In genomic region chr2:232321156-232321816, GRCh38 we compare ENCODE assay signal across 12 cellular contexts. TPM values are rescaled to one million over a fixed set of nuclear protein-coding genes. Genes with fewer than 3 reads are reported as not detected.
DNase-seq lines count a peak whose midpoint lies in the region; ATAC-seq, FAIRE-seq and TF ChIP-seq lines count a peak whose summit lies in the region.
"Had no signal": no experiment of that assay in that cellular context is flagged by ENCODE, and none has a peak within 500 bp of the region (broad histone marks: within the 10 kb centered on the region; RNA-seq: fewer than 3 reads in every experiment).

No MANE protein-coding gene starts in this region.

- H3K4me1 ChIP-seq in BLaER1 (peaks cover 95% of the 10 kb centered on the region), trophoblast cell (ENCODE audit: control insufficient read depth in 1 of 2, insufficient read depth in 2 of 2, low read length in 2 of 2) (peaks cover 3 to 4% of the 10 kb centered on the region in 2 experiments), small intestine (ENCODE audit: control insufficient read depth in 2 of 2, insufficient read depth in 1 of 2, low read depth in 1 of 2, low read length in 1 of 2) (no peaks in the 10 kb centered on the region)

- H4K8ac ChIP-seq in trophoblast cell (ENCODE audit: low read depth, low read length) = no peak overlapping the region

- no peaks in the 10 kb centered on the region for H3K9me3 Mint-ChIP-seq in activated naive CD4-positive, alpha-beta T cell treated with anti-CD3 and anti-CD28 coated beads, Interleukin-2, amount 50 U/mL, for 72 hours

- peak overlapping the region; percentile 92 for H3K4me2 ChIP-seq in BLaER1
- H3K4me2 ChIP-seq in trophoblast cell (ENCODE audit: low read length) = no peak overlapping the region

- no peak overlapping the region for H3K23ac ChIP-seq in trophoblast cell (ENCODE audit: low read length)

- WGBS in trophoblast cell (ENCODE audit: extremely low coverage, insufficient coverage, insufficient read length) = no CpG with 5 or more reads among the region's 18 CpGs
- 79 to 91% (median 85%) methylated on average over 18 of the region's 18 CpGs for WGBS in small intestine, 3 donors

- peak; percentile 58 to 67 for DNase-seq in activated naive CD4-positive, alpha-beta T cell treated with anti-CD3 and anti-CD28 coated beads, Interleukin-2, amount 50 U/mL, for 72 hours (ENCODE audit: low spot score in 2 of 2)
- peak; percentile 72 to 81 for DNase-seq in trophoblast cell
- no peak for DNase-seq in small intestine
- no peak for DNase-seq in HK-2 (ENCODE audit: unreplicated experiment)
- no peak for DNase-seq in DMS 273 (lab: John Stamatoyannopoulos, UW; ENCODE audit: unreplicated experiment)
- DNase-seq: caudate nucleus, IMR-90 had no signal

- H3K9me3 ChIP-seq in BLaER1 = no peaks in the 10 kb centered on the region
- H3K9me3 ChIP-seq in trophoblast cell (ENCODE audit: insufficient read depth, low read depth, low read length) = peaks cover 2% of the 10 kb centered on the region
- no peaks in the 10 kb centered on the region for H3K9me3 ChIP-seq in small intestine (ENCODE audit: control insufficient read depth, low read depth)

- TF ChIP-seq CTCF in VCaP (conservative IDR thresholded peaks at IDR 0.05) = no peak

- no peak overlapping the region for H2AK5ac ChIP-seq in trophoblast cell (ENCODE audit: low read length)

- no peak overlapping the region for H4K12ac ChIP-seq in trophoblast cell (ENCODE audit: low read depth, low read length)

- H2BK120ac ChIP-seq in trophoblast cell (ENCODE audit: insufficient read depth, low read length, poor library complexity) = no peak overlapping the region

- no peak overlapping the region for H2BK5ac ChIP-seq in trophoblast cell (ENCODE audit: low read depth, low read length, poor library complexity)

- H3K27me3 ChIP-seq in BLaER1 (no peaks in the 10 kb centered on the region), trophoblast cell (ENCODE audit: insufficient read depth, low read length) (no peaks in the 10 kb centered on the region), small intestine (ENCODE audit: control insufficient read depth in 2 of 2, insufficient read depth in 2 of 2, low read length in 2 of 2) (no peaks in the 10 kb centered on the region)

- H3K18ac ChIP-seq in trophoblast cell (ENCODE audit: low read length) = no peak overlapping the region

- peaks cover 2% of the 10 kb centered on the region for H3K79me1 ChIP-seq in trophoblast cell (ENCODE audit: low read length)

- H3K14ac ChIP-seq in trophoblast cell (ENCODE audit: low read length) = no peak overlapping the region

- H3K27ac ChIP-seq in BLaER1 (peak overlapping the region; percentile 79), VCaP (peak overlapping the region; percentile 91), trophoblast cell (ENCODE audit: low read depth, low read length) (no peak overlapping the region), small intestine (ENCODE audit: low read depth in 1 of 2, low read length in 1 of 2) (no peak overlapping the region)

- ATAC-seq in activated naive CD4-positive, alpha-beta T cell treated with anti-CD3 and anti-CD28 coated beads, Interleukin-2, amount 50 U/mL, for 72 hours = peak; percentile 72 to 76
- no peak for ATAC-seq in esophagus mucosa

- H4K91ac ChIP-seq in trophoblast cell (ENCODE audit: low read depth, low read length) = no peak overlapping the region

- H3K9ac ChIP-seq in BLaER1 (peak overlapping the region; percentile 41; the same call in 1 of the 2 replicates), trophoblast cell (ENCODE audit: low read length) (no peak overlapping the region)

- H3K36me3 ChIP-seq in BLaER1 (peaks cover 18% of the 10 kb centered on the region; the same call in 1 of the 2 replicates), trophoblast cell (ENCODE audit: control insufficient read depth in 1 of 2, insufficient read depth in 2 of 2, low read length in 2 of 2) (no peaks in the 10 kb centered on the region), small intestine (ENCODE audit: control insufficient read depth in 2 of 2, insufficient read depth in 2 of 2, low read length in 2 of 2) (peaks cover 0 to 3% of the 10 kb centered on the region in 2 donors)

- H4K20me1 ChIP-seq in BLaER1 = peaks cover 15% of the 10 kb centered on the region

- no peak for FAIRE-seq in small intestine (lab: Jason Lieb, UNC)

- H2BK12ac ChIP-seq in trophoblast cell (ENCODE audit: low read length) = no peak overlapping the region

- no peak overlapping the region for H3K4ac ChIP-seq in trophoblast cell (ENCODE audit: low read depth, low read length)

- H3K36me3 Mint-ChIP-seq in activated naive CD4-positive, alpha-beta T cell treated with anti-CD3 and anti-CD28 coated beads, Interleukin-2, amount 50 U/mL, for 72 hours = peaks cover 5 to 11% of the 10 kb centered on the region in 2 donors

- peak overlapping the region; percentile 65 to 90 for H3K27ac Mint-ChIP-seq in activated naive CD4-positive, alpha-beta T cell treated with anti-CD3 and anti-CD28 coated beads, Interleukin-2, amount 50 U/mL, for 72 hours

- no peak overlapping the region for H3K4me3 ChIP-seq in BLaER1
- H3K4me3 ChIP-seq in trophoblast cell (ENCODE audit: low read depth, low read length) = no peak overlapping the region
- H3K4me3 ChIP-seq in small intestine (ENCODE audit: low read depth in 1 of 2, low read length in 2 of 2) = no peak overlapping the region

- no peaks in the 10 kb centered on the region for H3K79me2 ChIP-seq in trophoblast cell (ENCODE audit: control insufficient read depth, insufficient read depth, low read length, poor library complexity)

- H2AFZ ChIP-seq in trophoblast cell (ENCODE audit: insufficient read depth, low read length, poor library complexity) = no peak overlapping the region

RNA-seq across cellular contexts. Expression of gene ALPP, which starts 57.3 kb away (rescaled TPM):
- total RNA-seq in activated naive CD4-positive, alpha-beta T cell treated with anti-CD3 and anti-CD28 coated beads, Interleukin-2, amount 50 U/mL, for 72 hours = under 1 TPM; 0.16 to 0.53 TPM
- 0.21 and 0.25 TPM in 2 replicates for polyA plus RNA-seq in trophoblast cell (2013)
- total RNA-seq in esophagus mucosa = not detected
- polyA plus RNA-seq in small intestine = not detected
- total RNA-seq: glomerular endothelial cell, IMR-90, NCI-H460 had no signal
- polyA plus RNA-seq: IMR-90 had no signal

Comparison
In these comparisons a context has a peak if more than half of its experiments do, and no peak if none do; other contexts are left out.
1. H3K27ac ChIP-seq: peak in BLaER1 (single experiment) and VCaP (single experiment); none in trophoblast cell (single experiment) and small intestine (0 of 2).
2. DNase-seq: peak in activated naive CD4-positive, alpha-beta T cell treated with anti-CD3 and anti-CD28 coated beads, Interleukin-2, amount 50 U/mL, for 72 hours (2 of 2) and trophoblast cell (2 of 2); none in small intestine (single experiment), HK-2 (single experiment) and DMS 273 (single experiment).